ENCODE assay signal across 17 cellular contexts in the genomic region with DNA sequence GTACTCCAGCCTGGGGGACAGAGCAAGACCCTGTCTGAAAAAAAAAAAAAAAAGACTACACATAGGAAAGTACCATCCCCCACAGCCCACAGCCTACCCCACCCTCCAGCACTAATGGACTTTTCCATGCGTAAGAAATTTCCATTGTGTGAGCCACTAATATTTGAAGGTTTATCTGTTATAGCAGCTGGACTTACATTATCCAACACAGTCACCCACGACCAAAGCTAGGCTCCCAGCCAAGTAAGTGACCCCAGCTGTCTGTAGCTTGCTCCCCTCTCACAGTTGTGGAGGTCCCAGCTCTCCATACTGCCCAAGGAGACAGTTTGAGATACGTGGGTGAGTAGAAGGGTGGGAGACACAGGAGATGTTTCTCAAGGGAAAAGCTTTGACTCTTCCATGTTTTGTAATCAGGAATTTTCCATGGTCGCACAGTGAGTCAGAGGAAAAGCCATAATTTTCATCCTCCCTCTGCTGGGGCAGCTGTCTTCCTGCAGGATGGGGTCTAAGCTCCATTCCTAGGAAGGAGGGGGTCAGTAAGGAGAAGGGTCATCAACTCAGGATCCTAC. TPM values are rescaled to one million over a fixed set of nuclear protein-coding genes. Genes with fewer than 3 reads are reported as not detected.
DNase-seq lines count a peak whose midpoint lies in the region; ATAC-seq and TF ChIP-seq lines count a peak whose summit lies in the region.
"Had no signal": no experiment of that assay in that cellular context is flagged by ENCODE, and none has a peak within 500 bp of the region (broad histone marks: within the 10 kb centered on the region; RNA-seq: fewer than 3 reads in every experiment).

No MANE protein-coding gene starts in this region.

- no peaks in the 10 kb centered on the region for H3K4me1 ChIP-seq in cardiac muscle cell (ENCODE audit: low read depth)
- peaks cover 25% of the 10 kb centered on the region for H3K4me1 ChIP-seq in vagina

- DNase-seq in cardiac muscle cell (ENCODE audit: low read depth in 1 of 2, low spot score in 1 of 2) (peak in 1 of 2 donors; percentile 60), cardiac septum (ENCODE audit: low spot score) (no peak), astrocyte of the spinal cord (ENCODE audit: low read depth, low spot score) (peak; percentile 47), hepatic stellate cell (ENCODE audit: low spot score) (peak; percentile 15), vagina (ENCODE audit: extremely low spot score in 2 of 2) (no peak), NCI-H1417 treated with DMSO at 0.1 percent for 48 hours (lab: John Stamatoyannopoulos, UW) (no peak)
- DNase-seq in stimulated activated naive CD4-positive, alpha-beta T cell (lab: John Stamatoyannopoulos, UW), result no peak
- DNase-seq: activated CD4-positive, alpha-beta T cell treated with anti-CD3 and anti-CD28 coated beads, Interleukin-2, amount 10 ng/mL, durations not matched to agents 7 days and 5 days; activated naive CD4-positive, alpha-beta T cell; AML-193; dorsolateral prefrontal cortex; GDM1; natural killer cell; NCI-H510A treated with DMSO at 0.1 percent for 48 hours; spleen had no signal

- in situ Hi-C loops in astrocyte of the spinal cord (cut with HindIII; ENCODE audit: low sequenced_read_pairs), result no loop called here

- peak; percentile 43 for TF ChIP-seq CTCF in cardiac muscle cell (IDR thresholded peaks at IDR 0.05; ENCODE audit: low read depth, low read length)
- TF ChIP-seq CTCF in astrocyte of the spinal cord (IDR thresholded peaks at IDR 0.05; ENCODE audit: low read depth, low read length), result peak; percentile 39
- TF ChIP-seq CTCF in vagina (IDR thresholded peaks at IDR 0.05), result no peak

- TF ChIP-seq POLR2A in vagina (IDR thresholded peaks at IDR 0.05), result no peak

- H3K27ac ChIP-seq in cardiac muscle cell (no peak overlapping the region), vagina (peak overlapping the region; percentile 3)

- no peak overlapping the region for H3K4me3 ChIP-seq in cardiac muscle cell
- H3K4me3 ChIP-seq in astrocyte of the spinal cord (ENCODE audit: low read depth, low read length), result no peak overlapping the region
- H3K4me3 ChIP-seq in vagina, result no peak overlapping the region
- H3K4me3 ChIP-seq: dorsolateral prefrontal cortex, GM23338, spleen had no signal

- ATAC-seq in HG03095 (IDR thresholded peaks at IDR 0.05; ENCODE audit: unreplicated experiment), result no peak
- ATAC-seq: GM23338, natural killer cell had no signal

- intact Hi-C loops in cardiac septum (cut with DNase I) (loop anchor here (2.0 kb wide), 1 partner anchor 55 kb away; no protein-coding TSS in a partner anchor), vagina (cut with DNase I) (loop anchor here (5.0 kb wide), 1 partner anchor 55 kb away; the partner anchor contains the start of gene CAV1)

- no peaks in the 10 kb centered on the region for H3K27me3 ChIP-seq in cardiac muscle cell
- no peaks in the 10 kb centered on the region for H3K27me3 ChIP-seq in vagina
- H3K27me3 ChIP-seq: spleen had no signal

- H3K36me3 ChIP-seq in cardiac muscle cell, result no peaks in the 10 kb centered on the region
- H3K36me3 ChIP-seq in vagina, result no peaks in the 10 kb centered on the region
- H3K36me3 ChIP-seq: spleen had no signal

- no peaks in the 10 kb centered on the region for H3K9me3 ChIP-seq in cardiac muscle cell (ENCODE audit: low read depth)
- no peaks in the 10 kb centered on the region for H3K9me3 ChIP-seq in vagina
- H3K9me3 ChIP-seq: spleen had no signal

RNA-seq across cellular contexts. Expression of gene CAV1, which starts 57.4 kb away (rescaled TPM):
- total RNA-seq in cardiac muscle cell (0.69 and 3.5 TPM in 2 replicates), cardiac septum (311 TPM), vagina (162 TPM)
- polyA plus RNA-seq in cardiac muscle cell, result 1.8 and 3.2 TPM in 2 replicates
- total RNA-seq: activated CD4-positive, alpha-beta T cell treated with anti-CD3 and anti-CD28 coated beads, Interleukin-2, amount 10 ng/mL, durations not matched to agents 7 days and 5 days; natural killer cell had no signal

Comparison
In these comparisons a context has a peak if more than half of its experiments do, and no peak if none do; other contexts are left out.
1. RNA of gene CAV1, which starts 57.4 kb away (total RNA-seq): 311 TPM in cardiac septum (single experiment) and 162 TPM in vagina (single experiment); 0.69 to 3.5 TPM in cardiac muscle cell; every median in the first group is over 10 times any median in the second.
2. DNase-seq: peak in astrocyte of the spinal cord (single experiment) and hepatic stellate cell (single experiment); none in cardiac septum (single experiment), vagina (0 of 2), NCI-H1417 treated with DMSO at 0.1 percent for 48 hours (single experiment) and stimulated activated naive CD4-positive, alpha-beta T cell (0 of 6).
3. CTCF ChIP-seq: peak in cardiac muscle cell (single experiment) and astrocyte of the spinal cord (single experiment); none in vagina (0 of 3).